ENCODE assay signal across 20 cellular contexts in the genomic region with DNA sequence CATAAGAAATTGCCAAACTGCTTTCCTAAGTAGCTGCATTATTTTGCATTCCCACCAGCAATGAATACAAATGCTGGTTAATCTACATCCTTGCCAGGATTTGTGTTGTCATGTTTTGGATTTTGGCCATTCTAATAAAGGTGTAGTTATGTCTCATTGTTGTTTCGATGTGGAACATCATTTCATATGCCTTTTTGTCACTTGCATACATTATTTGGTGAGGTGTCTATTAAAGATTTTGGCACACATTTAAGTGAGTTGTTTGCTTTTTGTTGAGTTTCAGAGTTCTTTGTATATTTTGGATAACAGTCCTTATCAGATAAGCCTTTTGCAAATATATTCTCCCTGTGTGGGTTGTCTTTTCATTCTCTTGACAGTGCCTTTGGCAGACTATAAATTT.
"Had no signal": no experiment of that assay in that cellular context is flagged by ENCODE, and none has a peak within 500 bp of the region (broad histone marks: within the 10 kb centered on the region; RNA-seq: fewer than 3 reads in every experiment).

No MANE protein-coding gene starts in this region.

- H3K36me3 ChIP-seq: esophagus muscularis mucosa, heart left ventricle, ovary, right atrium auricular region, stomach had no signal

- H3K27me3 ChIP-seq: esophagus muscularis mucosa, heart left ventricle, ovary, right atrium auricular region, stomach had no signal

- H3K9me3 ChIP-seq: esophagus muscularis mucosa, heart left ventricle, mucosa of descending colon, ovary, right atrium auricular region, stomach had no signal

- DNase-seq: effector CD4-positive, alpha-beta T cell; endodermal cell; heart left ventricle; hippocampal formation; left colon; mammary epithelial cell; mucosa of descending colon; naive thymus-derived CD8-positive, alpha-beta T cell; ovary; small intestine; stimulated activated CD4-positive, alpha-beta T cell treated with anti-CD3 and anti-CD28 coated beads, Interleukin-12 subunit alpha, Interleukin-12 subunit beta, amount 100 ng/mL, for 4 hours; stimulated activated naive CD4-positive, alpha-beta T cell; stomach; substantia nigra; trophoblast cell had no signal

- H3K4me3 ChIP-seq: esophagus muscularis mucosa, heart left ventricle, mucosa of descending colon, ovary, right atrium auricular region, stomach had no signal

- ATAC-seq: heart left ventricle; left colon; mucosa of descending colon; naive thymus-derived CD8-positive, alpha-beta T cell had no signal

- H3K27ac ChIP-seq: coronary artery, epithelial cell of prostate, esophagus muscularis mucosa, heart left ventricle, ovary, right atrium auricular region, stomach had no signal

- H3K4me1 ChIP-seq: esophagus muscularis mucosa, heart left ventricle, right atrium auricular region had no signal

- FAIRE-seq: frontal cortex, small intestine had no signal
